ENCODE assay signal across 8 cellular contexts in genomic region chr1:182149411-182149965, GRCh38.
DNase-seq lines count a peak whose midpoint lies in the region; ATAC-seq, FAIRE-seq and TF ChIP-seq lines count a peak whose summit lies in the region.

No MANE protein-coding gene starts in this region.

- no peak for TF ChIP-seq CTCF in pancreas (IDR thresholded peaks at IDR 0.05)

- H3K4me1 ChIP-seq in NT2/D1 (ENCODE audit: insufficient read depth, insufficient read length) (peaks cover 2% of the 10 kb centered on the region), pancreas (peaks cover 20 to 24% (median 23%) of the 10 kb centered on the region in 3 donors)

- H3K9me3 ChIP-seq in NT2/D1 (ENCODE audit: insufficient read depth, low read length) (no peaks in the 10 kb centered on the region), pancreas (no peaks in the 10 kb centered on the region)

- no peak overlapping the region for H3K9ac ChIP-seq in NT2/D1 (ENCODE audit: insufficient read length, low read depth)

- intact Hi-C loops in pancreas (cut with DNase I): loop anchor here in 2 of 3 donors (10.0 kb wide), 2 partner anchors 65 to 155 kb away; no protein-coding TSS in a partner anchor

- H3K27me3 ChIP-seq in NT2/D1 (ENCODE audit: insufficient read depth, insufficient read length): no peaks in the 10 kb centered on the region
- no peaks in the 10 kb centered on the region for H3K27me3 ChIP-seq in pancreas

- 82 to 85% methylated on average over 6 of the region's 6 CpGs for WGBS in pancreas, 2 donors

- ATAC-seq in pancreas: peak in 3 of 4 donors; percentile 16 to 59 (median 31)
- ATAC-seq in HG03442 (IDR thresholded peaks at IDR 0.05; ENCODE audit: unreplicated experiment): no peak

- in situ Hi-C loops in G401 (cut with HindIII; ENCODE audit: low sequenced_read_pairs): no loop called here

- no peak overlapping the region for H3K27ac ChIP-seq in epithelial cell of prostate
- peak overlapping the region in 2 of 4 donors; percentile 41 to 59 for H3K27ac ChIP-seq in pancreas

- DNase-seq in ELF-1 (ENCODE audit: low read depth, low spot score) (peak; percentile 44), NT2/D1 (ENCODE audit: low read depth, low spot score) (peak; percentile 46), epithelial cell of prostate (ENCODE audit: low read depth, low spot score) (peak; percentile 62), pancreas (peak in 1 of 6 donors; percentile 47), NCI-H2029 treated with DMSO at 0.1 percent for 48 hours (lab: John Stamatoyannopoulos, UW) (no peak), G401 (ENCODE audit: low spot score) (no peak)
- no peak for DNase-seq in stimulated activated CD4-positive, alpha-beta T cell treated with anti-CD3 and anti-CD28 coated beads, Interleukin-4, amount 100 ng/mL, for 24 hours

- no peak for FAIRE-seq in pancreas (lab: Jason Lieb, UNC)

- H3K4me3 ChIP-seq in NT2/D1 (ENCODE audit: insufficient read length, low read depth): no peak overlapping the region
- no peak overlapping the region for H3K4me3 ChIP-seq in pancreas

- H3K36me3 ChIP-seq in NT2/D1 (ENCODE audit: insufficient read depth, insufficient read length, low read length) (no peaks in the 10 kb centered on the region), pancreas (no peaks in the 10 kb centered on the region)

Comparison
In these comparisons a context has a peak if more than half of its experiments do, and no peak if none do; other contexts are left out.
1. DNase-seq: peak in ELF-1 (single experiment), NT2/D1 (single experiment) and epithelial cell of prostate (single experiment); none in NCI-H2029 treated with DMSO at 0.1 percent for 48 hours (single experiment), G401 (single experiment) and stimulated activated CD4-positive, alpha-beta T cell treated with anti-CD3 and anti-CD28 coated beads, Interleukin-4, amount 100 ng/mL, for 24 hours (single experiment).